In genomic region chr1:40984066-40984465, GRCh38 we compare ENCODE assay signal across 14 cellular contexts. TPM values are rescaled to one million over a fixed set of nuclear protein-coding genes. Genes with fewer than 3 reads are reported as not detected.
DNase-seq lines count a peak whose midpoint lies in the region; ATAC-seq, FAIRE-seq and TF ChIP-seq lines count a peak whose summit lies in the region.
"Had no signal": no experiment of that assay in that cellular context is flagged by ENCODE, and none has a peak within 500 bp of the region (broad histone marks: within the 10 kb centered on the region; RNA-seq: fewer than 3 reads in every experiment).

No MANE protein-coding gene starts in this region.

- H3K4me2 ChIP-seq in astrocyte (ENCODE audit: low read length) (peak overlapping the region; percentile 51), hepatocyte (no peak overlapping the region)

- H3K4me3 ChIP-seq in astrocyte (ENCODE audit: insufficient read depth, low read depth, low read length) (no peak overlapping the region), vagina (no peak overlapping the region), hepatocyte (no peak overlapping the region)

- no peaks in the 10 kb centered on the region for H3K9me3 Mint-ChIP-seq in natural killer cell treated with Interleukin-12 subunit alpha and Interleukin-12 subunit beta and Interleukin-15 and Interleukin-18, amount 100 ng/mL, for 72 hours
- H3K9me3 Mint-ChIP-seq in natural killer cell (no peaks in the 10 kb centered on the region), astrocyte (ENCODE audit: unreplicated experiment) (no peaks in the 10 kb centered on the region), glutamatergic neuron (ENCODE audit: unreplicated experiment) (peaks cover 14% of the 10 kb centered on the region)
- H3K9me3 Mint-ChIP-seq: activated B cell treated with CpG ODN at 0.5 μM for 24 hours had no signal

- H3K9ac ChIP-seq in astrocyte (ENCODE audit: low read length) = peak overlapping the region; percentile 15
- H3K9ac ChIP-seq: parathyroid adenoma had no signal

- peaks cover 50% of the 10 kb centered on the region for H3K36me3 ChIP-seq in astrocyte (ENCODE audit: insufficient read depth, low read length)
- H3K36me3 ChIP-seq in vagina = peaks cover 0 to 37% of the 10 kb centered on the region in 2 donors
- no peaks in the 10 kb centered on the region for H3K36me3 ChIP-seq in hepatocyte (replicated peaks; ENCODE audit: insufficient read depth, low read depth)

- FAIRE-seq in astrocyte (lab: Jason Lieb, UNC) = no peak
- FAIRE-seq: urothelium cell line had no signal

- H3K79me2 ChIP-seq in astrocyte (ENCODE audit: insufficient read depth, low read length) (peaks cover 80% of the 10 kb centered on the region), hepatocyte (peaks cover 43% of the 10 kb centered on the region)
- H3K79me2 ChIP-seq: parathyroid adenoma had no signal

- peaks cover 41% of the 10 kb centered on the region for H3K36me3 Mint-ChIP-seq in natural killer cell treated with Interleukin-12 subunit alpha and Interleukin-12 subunit beta and Interleukin-15 and Interleukin-18, amount 100 ng/mL, for 72 hours
- peaks cover 17% of the 10 kb centered on the region for H3K36me3 Mint-ChIP-seq in natural killer cell
- H3K36me3 Mint-ChIP-seq in astrocyte (ENCODE audit: low read depth, unreplicated experiment) = peaks cover 35% of the 10 kb centered on the region
- H3K36me3 Mint-ChIP-seq in glutamatergic neuron (ENCODE audit: unreplicated experiment) = no peaks in the 10 kb centered on the region

- H3K9me3 ChIP-seq in astrocyte (ENCODE audit: insufficient read depth, low read depth, low read length) = no peaks in the 10 kb centered on the region
- no peaks in the 10 kb centered on the region for H3K9me3 ChIP-seq in vagina
- H3K9me3 ChIP-seq in hepatocyte (ENCODE audit: low read depth) = no peaks in the 10 kb centered on the region

- TF ChIP-seq POLR2A in vagina (IDR thresholded peaks at IDR 0.05) = no peak

- peaks cover 24 to 25% of the 10 kb centered on the region in 2 donors for H3K4me1 Mint-ChIP-seq in natural killer cell treated with Interleukin-12 subunit alpha and Interleukin-12 subunit beta and Interleukin-15 and Interleukin-18, amount 100 ng/mL, for 72 hours (ENCODE audit: low read depth in 2 of 2)
- H3K4me1 Mint-ChIP-seq in natural killer cell (peaks cover 13 to 20% of the 10 kb centered on the region in 2 donors), astrocyte (ENCODE audit: low read depth, unreplicated experiment) (peaks cover 48% of the 10 kb centered on the region), glutamatergic neuron (ENCODE audit: low read depth, unreplicated experiment) (peaks cover 63% of the 10 kb centered on the region)

- intact Hi-C loops in natural killer cell (cut with micrococcal nuclease) (no loop called here), vagina (cut with DNase I) (no loop called here)

- H3K27me3 ChIP-seq in astrocyte (ENCODE audit: insufficient read depth, low read length) (no peaks in the 10 kb centered on the region), vagina (no peaks in the 10 kb centered on the region), hepatocyte (no peaks in the 10 kb centered on the region)

- H3K27ac ChIP-seq in astrocyte (ENCODE audit: low read depth, low read length) (peak overlapping the region; percentile 35), vagina (peak overlapping the region; percentile 33), hepatocyte (no peak overlapping the region)
- H3K27ac ChIP-seq: parathyroid adenoma had no signal

- no peaks in the 10 kb centered on the region for H3K27me3 Mint-ChIP-seq in natural killer cell treated with Interleukin-12 subunit alpha and Interleukin-12 subunit beta and Interleukin-15 and Interleukin-18, amount 100 ng/mL, for 72 hours
- no peaks in the 10 kb centered on the region for H3K27me3 Mint-ChIP-seq in natural killer cell (ENCODE audit: low read depth in 2 of 2)
- H3K27me3 Mint-ChIP-seq in astrocyte (ENCODE audit: low read depth, unreplicated experiment) = no peaks in the 10 kb centered on the region
- H3K27me3 Mint-ChIP-seq in glutamatergic neuron (ENCODE audit: unreplicated experiment) = peaks cover 6% of the 10 kb centered on the region
- H3K27me3 Mint-ChIP-seq: activated B cell treated with CpG ODN at 0.5 μM for 24 hours, B cell had no signal

- no peak for ATAC-seq in natural killer cell treated with Interleukin-12 subunit alpha and Interleukin-12 subunit beta and Interleukin-15 and Interleukin-18, amount 100 ng/mL, for 72 hours
- ATAC-seq in natural killer cell = no peak
- ATAC-seq in GM18498 (IDR thresholded peaks at IDR 0.05; ENCODE audit: unreplicated experiment) = no peak

- H3K27ac Mint-ChIP-seq in natural killer cell treated with Interleukin-12 subunit alpha and Interleukin-12 subunit beta and Interleukin-15 and Interleukin-18, amount 100 ng/mL, for 72 hours = no peak overlapping the region
- H3K27ac Mint-ChIP-seq in natural killer cell (no peak overlapping the region), astrocyte (ENCODE audit: unreplicated experiment) (peak overlapping the region; percentile 11), glutamatergic neuron (ENCODE audit: unreplicated experiment) (peak overlapping the region; percentile 95)
- H3K27ac Mint-ChIP-seq: activated B cell treated with CpG ODN at 0.5 μM for 24 hours, B cell had no signal

- peaks cover 48% of the 10 kb centered on the region for H3K4me1 ChIP-seq in astrocyte (ENCODE audit: insufficient read depth, low read length)
- peaks cover 68% of the 10 kb centered on the region for H3K4me1 ChIP-seq in vagina
- peaks cover 52% of the 10 kb centered on the region for H3K4me1 ChIP-seq in hepatocyte (ENCODE audit: insufficient read depth)

- no peak for TF ChIP-seq CTCF in natural killer cell (IDR thresholded peaks at IDR 0.05)
- no peak for TF ChIP-seq CTCF in astrocyte (IDR thresholded peaks at IDR 0.05; ENCODE audit: insufficient read depth, low read depth, low read length)
- TF ChIP-seq CTCF in glutamatergic neuron (IDR thresholded peaks at IDR 0.05; ENCODE audit: partially characterized antibody, unreplicated experiment) = no peak
- TF ChIP-seq CTCF in vagina (IDR thresholded peaks at IDR 0.05) = no peak
- no peak for TF ChIP-seq CTCF in hepatocyte (IDR thresholded peaks at IDR 0.05; ENCODE audit: poor library complexity)

- H2AFZ ChIP-seq in astrocyte (ENCODE audit: low read depth, low read length) (no peak overlapping the region), hepatocyte (no peak overlapping the region)
- H2AFZ ChIP-seq: parathyroid adenoma had no signal

- H4K20me1 ChIP-seq in astrocyte (ENCODE audit: insufficient read depth, low read length) = peaks cover 84% of the 10 kb centered on the region
- no peaks in the 10 kb centered on the region for H4K20me1 ChIP-seq in hepatocyte (ENCODE audit: insufficient read depth, poor library complexity, severe bottlenecking)

- peak overlapping the region; percentile 44 for H3K4me3 Mint-ChIP-seq in natural killer cell treated with Interleukin-12 subunit alpha and Interleukin-12 subunit beta and Interleukin-15 and Interleukin-18, amount 100 ng/mL, for 72 hours
- H3K4me3 Mint-ChIP-seq in natural killer cell (no peak overlapping the region), astrocyte (ENCODE audit: unreplicated experiment) (peak overlapping the region; percentile 58), glutamatergic neuron (ENCODE audit: unreplicated experiment) (peak overlapping the region; percentile 47)
- H3K4me3 Mint-ChIP-seq: activated B cell treated with CpG ODN at 0.5 μM for 24 hours, B cell had no signal

- no peaks in the 10 kb centered on the region for H3K9me2 ChIP-seq in hepatocyte (replicated peaks; ENCODE audit: insufficient read depth)

- no peak for DNase-seq in natural killer cell treated with Interleukin-12 subunit alpha and Interleukin-12 subunit beta and Interleukin-15 and Interleukin-18, amount 100 ng/mL, for 72 hours (ENCODE audit: low spot score)
- DNase-seq in natural killer cell (no peak), astrocyte (ENCODE audit: low read depth) (peak; percentile 52), glutamatergic neuron (no peak), vagina (ENCODE audit: extremely low spot score in 2 of 2) (no peak), hepatocyte (ENCODE audit: low spot score) (no peak)
- DNase-seq in activated CD4-positive, alpha-beta T cell treated with anti-CD3 and anti-CD28 coated beads, Interleukin-2, amount 50 U/mL, for 48 hours = no peak
- DNase-seq: activated B cell treated with CpG ODN at 0.5 μM for 24 hours; activated effector memory CD4-positive, alpha-beta T cell treated with anti-CD3 and anti-CD28 coated beads, Interleukin-2, amount 50 U/mL, for 16 hours; DMS79 had no signal

- WGBS in hepatocyte (ENCODE audit: low lambda C conversion rate, missing lambda C conversion rate) = 96% methylated on average over 2 of the region's 2 CpGs

RNA-seq across cellular contexts. Expression of gene CTPS1, which starts 4.6 kb away (rescaled TPM):
- 100 to 1,000 TPM in 1 of 2 donors, 10 to 100 TPM in 1; 83.1 to 152 TPM for total RNA-seq in natural killer cell treated with Interleukin-12 subunit alpha and Interleukin-12 subunit beta and Interleukin-15 and Interleukin-18, amount 100 ng/mL, for 72 hours
- total RNA-seq in natural killer cell (100 to 1,000 TPM in 1 of 3 donors, 10 to 100 TPM in 2; 90.5 to 128 (median 99.0) TPM), astrocyte (80.4 and 91.4 TPM in 2 replicates), glutamatergic neuron (ENCODE audit: unreplicated experiment) (110 TPM), vagina (31.2 TPM), hepatocyte (37.9 and 44.9 TPM in 2 replicates)
- 29.9 and 31.9 TPM in 2 replicates for polyA plus RNA-seq in hepatocyte

RNA-seq across cellular contexts. Expression of gene SLFNL1, which starts 37.5 kb away (rescaled TPM):
- under 1 TPM; 0.14 to 0.33 TPM for total RNA-seq in natural killer cell treated with Interleukin-12 subunit alpha and Interleukin-12 subunit beta and Interleukin-15 and Interleukin-18, amount 100 ng/mL, for 72 hours
- total RNA-seq in natural killer cell = under 1 TPM; 0.09 to 0.18 (median 0.09) TPM
- total RNA-seq in astrocyte = 0.14 and 0.18 TPM in 2 replicates
- 0.20 TPM for total RNA-seq in glutamatergic neuron (ENCODE audit: unreplicated experiment)
- total RNA-seq in vagina = 1.2 TPM
- 0.27 and 0.52 TPM in 2 replicates for total RNA-seq in hepatocyte
- 0.18 and 1.8 TPM in 2 replicates for polyA plus RNA-seq in hepatocyte

Comparison
In these comparisons a context has a peak if more than half of its experiments do, and no peak if none do; other contexts are left out.
1. H3K27ac Mint-ChIP-seq: peak in astrocyte (single experiment) and glutamatergic neuron (single experiment); none in natural killer cell treated with Interleukin-12 subunit alpha and Interleukin-12 subunit beta and Interleukin-15 and Interleukin-18, amount 100 ng/mL, for 72 hours (0 of 2) and natural killer cell (0 of 2).